10 cellular contexts compared by ENCODE assay signal in genomic region chr9:112755059-112755458, GRCh38. TPM values are rescaled to one million over a fixed set of nuclear protein-coding genes. Genes with fewer than 3 reads are reported as not detected.
A peak's percentile ranks its signal among the peaks of the same experiment; 100 is the strongest.
DNase-seq lines count a peak whose midpoint lies in the region; ATAC-seq and TF ChIP-seq lines count a peak whose summit lies in the region.
"Had no signal": no experiment of that assay in that cellular context is flagged by ENCODE, and none has a peak within 500 bp of the region (broad histone marks: within the 10 kb centered on the region; RNA-seq: fewer than 3 reads in every experiment).

No MANE protein-coding gene starts in this region.

- TF ChIP-seq CTCF in esophagus squamous epithelium (IDR thresholded peaks at IDR 0.05): no peak
- no peak for TF ChIP-seq CTCF in gastrocnemius medialis (IDR thresholded peaks at IDR 0.05 in 4 of 5, conservative IDR thresholded peaks at IDR 0.05 in 1 of 5)
- no peak for TF ChIP-seq CTCF in BE2C (IDR thresholded peaks at IDR 0.05; ENCODE audit: low read depth, low read length)

- WGBS in esophagus squamous epithelium, 2 donors: 44 to 57% methylated on average over 6 of the region's 6 CpGs

- H3K4me1 ChIP-seq in SJSA1 (replicated peaks) (peaks cover 46% of the 10 kb centered on the region), esophagus squamous epithelium (peaks cover 25 to 73% (median 47%) of the 10 kb centered on the region in 3 donors), gastrocnemius medialis (peaks cover 26 to 28% of the 10 kb centered on the region in 2 donors), BE2C (no peaks in the 10 kb centered on the region)

- H3K27me3 ChIP-seq in SJSA1 (replicated peaks) (no peaks in the 10 kb centered on the region), esophagus squamous epithelium (no peaks in the 10 kb centered on the region), gastrocnemius medialis (no peaks in the 10 kb centered on the region), BE2C (no peaks in the 10 kb centered on the region)

- H3K4me3 ChIP-seq in SJSA1 (no peak overlapping the region), esophagus squamous epithelium (no peak overlapping the region), gastrocnemius medialis (no peak overlapping the region), BE2C (ENCODE audit: low read depth, low read length) (no peak overlapping the region)

- ATAC-seq in gastrocnemius medialis: no peak
- no peak for ATAC-seq in HG02885 (IDR thresholded peaks at IDR 0.05; ENCODE audit: poor library complexity, unreplicated experiment)
- ATAC-seq in left lobe of liver: no peak

- DNase-seq in H4 (ENCODE audit: low spot score): peak; percentile 26
- DNase-seq in SJSA1 (ENCODE audit: low read depth in 1 of 2, low spot score in 2 of 2): no peak
- DNase-seq in esophagus squamous epithelium (lab: John Stamatoyannopoulos, UW): no peak
- DNase-seq in gastrocnemius medialis: no peak
- no peak for DNase-seq in left lobe of liver (ENCODE audit: low spot score)
- no peak for DNase-seq in NCI-H748 (lab: John Stamatoyannopoulos, UW; ENCODE audit: unreplicated experiment)
- DNase-seq in BE2C: no peak
- DNase-seq: activated CD4-positive, alpha-beta T cell treated with anti-CD3 and anti-CD28 coated beads, Interleukin-2, amount 50 U/mL, for 4 hours; NCI-H2171 had no signal

- in situ Hi-C loops in gastrocnemius medialis (cut with MboI; ENCODE audit: low sequenced_read_pairs in 4 of 4): no loop called here

- TF ChIP-seq POLR2A in esophagus squamous epithelium (IDR thresholded peaks at IDR 0.05) (no peak), gastrocnemius medialis (IDR thresholded peaks at IDR 0.05) (no peak)

- intact Hi-C loops in esophagus squamous epithelium (cut with DNase I): no loop called here
- intact Hi-C loops in gastrocnemius medialis (cut with DNase I; ENCODE audit: low total_unique reads): loop anchor here (10.0 kb wide), 1 partner anchor 1120 kb away; the partner anchor contains the start of gene DNAJC25

- 0 out of 2 replicates have a peak overlapping the region, but pooled peaks have one; percentile 11 for H3K27ac ChIP-seq in SJSA1
- H3K27ac ChIP-seq in esophagus squamous epithelium: peak overlapping the region; percentile 73 to 82 (median 74)
- H3K27ac ChIP-seq in gastrocnemius medialis: peak overlapping the region; percentile 54 to 72 (median 70)

- H3K9me3 ChIP-seq in SJSA1 (replicated peaks): peaks cover 3% of the 10 kb centered on the region; the same call in 1 of the 2 replicates
- no peaks in the 10 kb centered on the region for H3K9me3 ChIP-seq in esophagus squamous epithelium
- H3K9me3 ChIP-seq in gastrocnemius medialis: no peaks in the 10 kb centered on the region
- H3K9me3 ChIP-seq in BE2C: no peaks in the 10 kb centered on the region

- H3K36me3 ChIP-seq in SJSA1 (peaks cover 3% of the 10 kb centered on the region; the same call in 1 of the 2 replicates), esophagus squamous epithelium (no peaks in the 10 kb centered on the region), gastrocnemius medialis (no peaks in the 10 kb centered on the region), BE2C (no peaks in the 10 kb centered on the region)

RNA-seq across cellular contexts. Expression of gene SNX30, which starts 4.5 kb away (rescaled TPM):
- 13.8 and 17.4 TPM in 2 replicates for total RNA-seq in H4 (2014; rRNA removed; shearing (Covaris generic))
- total RNA-seq in SJSA1 (2014; rRNA removed; shearing (Covaris generic)): 6.4 and 10.2 TPM in 2 replicates
- total RNA-seq in esophagus squamous epithelium (10 to 100 TPM in 1 of 4 donors, 1 to 10 TPM in 3; 4.8 to 10.2 (median 9.3) TPM), gastrocnemius medialis (1 to 10 TPM; 2.3 to 6.1 (median 3.9) TPM), left lobe of liver (6.0 TPM)
- polyA plus RNA-seq in BE2C (2012; ENCODE audit: insufficient read depth, insufficient read length, low read depth): 1.7 TPM

RNA-seq across cellular contexts. Expression of gene INIP, which starts 37.1 kb away (rescaled TPM):
- 34.7 and 45.8 TPM in 2 replicates for total RNA-seq in H4 (2014; rRNA removed; shearing (Covaris generic))
- total RNA-seq in SJSA1 (2014; rRNA removed; shearing (Covaris generic)): 31.5 and 73.3 TPM in 2 replicates
- total RNA-seq in esophagus squamous epithelium: 10 to 100 TPM in 3 of 4 donors, 1 to 10 TPM in 1; 8.1 to 14.9 (median 12.5) TPM
- 10 to 100 TPM in 1 of 4 donors, 1 to 10 TPM in 3; 6.0 to 13.4 (median 7.8) TPM for total RNA-seq in gastrocnemius medialis
- total RNA-seq in left lobe of liver: 7.3 TPM
- polyA plus RNA-seq in BE2C (2012; ENCODE audit: insufficient read depth, insufficient read length, low read depth): 10.8 TPM

Comparison
In these comparisons a context has a peak if more than half of its experiments do, and no peak if none do; other contexts are left out.
1. H3K27ac ChIP-seq: peak in every context shown above with its lines; median percentile 74 in esophagus squamous epithelium; 70 in gastrocnemius medialis; 11 in SJSA1.